In genomic region chr1:219489636-219490035, GRCh38 we compare ENCODE assay signal across 1 cellular context.
TF ChIP-seq lines count a peak whose summit lies in the region.

No MANE protein-coding gene starts in this region.

TF ChIP-seq in GM12878, 131 proteins besides CTCF, POLR2A, EP300 and RAD21 (continued from another document):
- no peak for TF ChIP-seq IRF5 (IDR thresholded peaks at IDR 0.05; ENCODE audit: borderline replicate concordance)
- no peak for TF ChIP-seq TCF7 (IDR thresholded peaks at IDR 0.05; ENCODE audit: borderline replicate concordance)
- 0 out of 2 replicates have a peak, but pooled peaks have one; percentile 11 for TF ChIP-seq RELB (IDR thresholded peaks at IDR 0.05; ENCODE audit: low read depth)
- no peak for TF ChIP-seq PBX3 (IDR thresholded peaks at IDR 0.05; ENCODE audit: insufficient replicate concordance, low read depth, low read length)
- TF ChIP-seq SPI1 (IDR thresholded peaks at IDR 0.05; ENCODE audit: borderline replicate concordance, insufficient read depth, low read depth, low read length), result 0 out of 2 replicates have a peak, but pooled peaks have one; percentile 3
TF ChIP-seq in GM12878: peak in this region for 6.
